Comparison of ENCODE assay signal across 9 cellular contexts in the genomic region with DNA sequence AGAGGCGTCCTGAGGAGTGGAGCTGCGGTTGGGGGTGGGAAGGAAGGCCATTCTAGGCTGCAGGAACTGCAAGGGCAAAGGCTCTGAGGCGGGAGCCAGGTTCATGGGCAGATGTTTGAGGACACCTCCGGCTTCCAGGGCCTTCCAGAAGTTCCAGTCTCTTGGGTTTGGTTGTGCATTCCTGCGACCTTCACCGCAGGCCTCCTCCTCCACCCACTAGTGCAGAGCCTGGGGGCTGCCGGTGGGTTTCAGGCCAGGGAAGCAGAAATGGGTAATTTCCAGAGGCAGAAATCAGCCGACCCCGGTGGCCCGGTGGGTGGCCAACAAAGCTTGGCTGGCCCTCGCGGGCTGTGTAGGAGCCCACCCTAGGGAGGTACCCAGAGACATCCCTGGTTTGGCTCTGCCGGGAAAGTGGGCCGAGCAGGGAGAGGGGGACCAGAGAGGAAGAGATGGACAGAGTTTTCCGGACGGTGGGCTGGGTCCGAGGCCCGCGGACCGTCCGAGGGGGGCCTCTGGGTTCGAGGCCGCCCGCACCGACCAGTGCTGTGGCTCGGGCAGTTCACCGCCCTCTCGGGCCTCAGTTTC. TPM values are rescaled to one million over a fixed set of nuclear protein-coding genes. Genes with fewer than 3 reads are reported as not detected.
DNase-seq lines count a peak whose midpoint lies in the region; ATAC-seq, FAIRE-seq and TF ChIP-seq lines count a peak whose summit lies in the region.
"Had no signal": no experiment of that assay in that cellular context is flagged by ENCODE, and none has a peak within 500 bp of the region (broad histone marks: within the 10 kb centered on the region; RNA-seq: fewer than 3 reads in every experiment).

No MANE protein-coding gene starts in this region.

- H3K36me3 ChIP-seq in IMR-90 (ENCODE audit: control insufficient read depth, insufficient read depth, low read length) (peaks cover 11% of the 10 kb centered on the region), H1 (ENCODE audit: control insufficient read depth in 2 of 4, insufficient read depth in 4 of 4, low read length in 3 of 4) (0 out of 8 replicates have a peak, but pooled peaks cover 0 to 3% (median 0%) of the 10 kb centered on the region in 4 experiments)

- peak overlapping the region; percentile 92 for H3K4ac ChIP-seq in IMR-90 (ENCODE audit: low read depth, low read length)
- H3K4ac ChIP-seq in H1 (replicated peaks; ENCODE audit: insufficient read length, low read depth, low read length), result no peak overlapping the region

- peaks cover 16 to 25% of the 10 kb centered on the region in 2 donors for H3K4me1 Mint-ChIP-seq in natural killer cell treated with Interleukin-12 subunit alpha and Interleukin-12 subunit beta and Interleukin-15 and Interleukin-18, amount 100 ng/mL, for 72 hours (ENCODE audit: low read depth in 2 of 2)

- peaks cover 15 to 53% of the 10 kb centered on the region in 2 experiments; a peak in 3 of 4 replicates for H3K79me1 ChIP-seq in IMR-90 (ENCODE audit: low read depth in 1 of 2, low read length in 2 of 2)
- no peaks in the 10 kb centered on the region for H3K79me1 ChIP-seq in H1 (ENCODE audit: low read depth, low read length)

- 0 out of 2 replicates have a peak, but pooled peaks cover 4% of the 10 kb centered on the region for H4K20me1 ChIP-seq in IMR-90 (ENCODE audit: insufficient read depth, low read length)
- H4K20me1 ChIP-seq in H1 (replicated peaks in 1 of 2; ENCODE audit: control insufficient read depth in 1 of 2, insufficient read depth in 2 of 2, low read length in 2 of 2), result no peaks in the 10 kb centered on the region

- H3K4me3 Mint-ChIP-seq in natural killer cell treated with Interleukin-12 subunit alpha and Interleukin-12 subunit beta and Interleukin-15 and Interleukin-18, amount 100 ng/mL, for 72 hours, result peak overlapping the region; percentile 30

- H3K4me2 ChIP-seq in IMR-90 (ENCODE audit: low read depth, low read length) (peak overlapping the region; percentile 45), H1 (ENCODE audit: insufficient read depth in 1 of 2, low read depth in 2 of 2, low read length in 2 of 2) (peak overlapping the region; percentile 41 to 73; a peak in 3 of 4 replicates)

- peak overlapping the region; percentile 97 for H4K8ac ChIP-seq in IMR-90 (ENCODE audit: low read depth in 2 of 2, low read length in 2 of 2)
- H4K8ac ChIP-seq in H1 (ENCODE audit: extremely low read depth, insufficient read depth, low read length), result peak overlapping the region; percentile 82; the same call in 1 of the 2 replicates

- peaks cover 15% of the 10 kb centered on the region; the same call in 1 of the 2 replicates for H3K9me1 ChIP-seq in IMR-90 (ENCODE audit: insufficient read depth, low read length)

- no TSS peak for BruUV-seq in IMR-90 (replicated peaks; lab: Mats Ljungman, UMichigan)

- H3K79me2 ChIP-seq in H1 (ENCODE audit: control insufficient read depth in 1 of 2, insufficient read depth in 2 of 2, low read length in 2 of 2), result no peaks in the 10 kb centered on the region

- H3K36me3 Mint-ChIP-seq in natural killer cell treated with Interleukin-12 subunit alpha and Interleukin-12 subunit beta and Interleukin-15 and Interleukin-18, amount 100 ng/mL, for 72 hours, result no peaks in the 10 kb centered on the region

- H2BK5ac ChIP-seq in IMR-90 (ENCODE audit: low read depth, low read length, poor library complexity, severe bottlenecking), result peak overlapping the region; percentile 84
- H2BK5ac ChIP-seq in H1 (ENCODE audit: low read depth, low read length), result peak overlapping the region; percentile 60; the same call in 1 of the 2 replicates

- H3K18ac ChIP-seq in IMR-90 (ENCODE audit: low read depth, low read length) (no peak overlapping the region; the same call in 1 of the 2 replicates), H1 (ENCODE audit: extremely low read depth, low read length) (peak overlapping the region; percentile 32)

- no peaks in the 10 kb centered on the region for H3K27me3 Mint-ChIP-seq in natural killer cell treated with Interleukin-12 subunit alpha and Interleukin-12 subunit beta and Interleukin-15 and Interleukin-18, amount 100 ng/mL, for 72 hours

- CTCF ChIA-PET in AG04449 (lab: Yijun Ruan, JAX) (no interaction called here), IMR-90 (lab: Yijun Ruan, JAX) (no interaction called here), H1 (lab: Charles Lee; ENCODE audit: partially characterized antibody) (interaction anchor here (0.6 kb wide), 1 partner anchor 157 kb away, joined by 3 read pairs; no protein-coding TSS in a partner anchor)

- H3K9me3 Mint-ChIP-seq in natural killer cell treated with Interleukin-12 subunit alpha and Interleukin-12 subunit beta and Interleukin-15 and Interleukin-18, amount 100 ng/mL, for 72 hours, result no peaks in the 10 kb centered on the region

- no peak for FAIRE-seq in H1 (lab: Jason Lieb, UNC)

- dilution Hi-C loops in IMR-90 (cut with HindIII; ENCODE audit: low sequenced_read_pairs, unreplicated experiment), result no loop called here

- no peak for TF ChIP-seq RAD21 in IMR-90 (IDR thresholded peaks at IDR 0.05; ENCODE audit: low read length)
- no peak for TF ChIP-seq RAD21 in H1 (IDR thresholded peaks at IDR 0.05 in 1 of 2, conservative IDR thresholded peaks at IDR 0.05 in 1 of 2; ENCODE audit: low read depth in 2 of 2, low read length in 2 of 2)

- H3K56ac ChIP-seq in IMR-90 (ENCODE audit: extremely low read depth, insufficient read depth, low read length) (no peak overlapping the region; the same call in 1 of the 2 replicates), H1 (replicated peaks; ENCODE audit: insufficient read length, low read depth, low read length) (no peak overlapping the region)

- H3K27ac ChIP-seq in IMR-90 (ENCODE audit: insufficient read depth, low read length) (peak overlapping the region; percentile 84), H1 (ENCODE audit: low read depth, low read length) (no peak overlapping the region)

- H3K9ac ChIP-seq in IMR-90 (ENCODE audit: low read depth, low read length), result peak overlapping the region; percentile 95
- no peak overlapping the region; a peak in 1 of 7 replicates for H3K9ac ChIP-seq in H1 (replicated peaks in 1 of 4; ENCODE audit: extremely low read depth in 1 of 4, low read depth in 3 of 4, low read length in 3 of 4)

- H3K9me3 ChIP-seq in IMR-90 (ENCODE audit: control insufficient read depth, insufficient read depth, low read length) (no peaks in the 10 kb centered on the region), H1 (ENCODE audit: insufficient read depth in 2 of 2, low read depth in 1 of 2, low read length in 1 of 2) (no peaks in the 10 kb centered on the region)

- TF ChIP-seq EP300 in H1 (IDR thresholded peaks at IDR 0.05; ENCODE audit: borderline replicate concordance in 1 of 2, low read depth in 2 of 2, low read length in 2 of 2), result no peak

- H3K4me3 ChIP-seq in AG04449 (ENCODE audit: low read depth, low read length) (peak overlapping the region; percentile 69), IMR-90 (ENCODE audit: insufficient read depth, low read depth, low read length) (peak overlapping the region; percentile 84), H1 (ENCODE audit: extremely low read depth in 1 of 4, insufficient read depth in 2 of 4, low read depth in 3 of 4, low read length in 4 of 4) (peak overlapping the region in 3 of 4 experiments; percentile 45 to 60 (median 46); a peak in 6 of 8 replicates)

- H4K91ac ChIP-seq in IMR-90 (ENCODE audit: insufficient read depth, low read depth, low read length) (peak overlapping the region; percentile 88), H1 (replicated peaks; ENCODE audit: insufficient read length, low read length) (peak overlapping the region; percentile 7)

- H2AK5ac ChIP-seq in IMR-90 (ENCODE audit: low read depth, low read length), result peak overlapping the region; percentile 56
- H2AK5ac ChIP-seq in H1 (ENCODE audit: low read depth, low read length), result no peak overlapping the region

- peaks cover 8% of the 10 kb centered on the region; the same call in 1 of the 2 replicates for H3K23me2 ChIP-seq in H1 (ENCODE audit: low read depth, low read length)

- peak overlapping the region; percentile 97 for H2AK9ac ChIP-seq in IMR-90 (replicated peaks; ENCODE audit: low read depth, low read length, poor library complexity)

- DNase-seq in AG04449 (ENCODE audit: low read depth, low spot score) (no peak), IMR-90 (no peak), H1 (ENCODE audit: low read depth in 1 of 2, low spot score in 2 of 2) (no peak), NCI-H1417 (lab: John Stamatoyannopoulos, UW) (no peak)
- DNase-seq in natural killer cell treated with Interleukin-12 subunit alpha and Interleukin-12 subunit beta and Interleukin-15 and Interleukin-18, amount 100 ng/mL, for 72 hours (ENCODE audit: low spot score), result no peak
- DNase-seq: NCI-H446 had no signal

- 28% methylated on average over 7 of the region's 28 CpGs; no CpG with 5 or more reads in 1 of the 2 experiments for WGBS in IMR-90 (ENCODE audit: extremely low coverage in 2 of 2, insufficient read length in 1 of 2), 2 experiments
- 79% methylated on average over 13 of the region's 28 CpGs; no CpG with 5 or more reads in 1 of the 2 experiments for WGBS in H1 (ENCODE audit: extremely low coverage in 1 of 2, insufficient coverage in 1 of 2, insufficient read length in 1 of 2, insufficient replicate concordance in 2 of 2, low coverage in 1 of 2, low lambda C conversion rate in 2 of 2, missing lambda C conversion rate in 1 of 2), 2 experiments

- H2AFZ ChIP-seq in IMR-90 (replicated peaks; ENCODE audit: low read length, poor library complexity) (peak overlapping the region; percentile 95), H1 (ENCODE audit: low read length) (no peak overlapping the region)

- H2BK20ac ChIP-seq in IMR-90 (ENCODE audit: low read depth, low read length) (no peak overlapping the region), H1 (ENCODE audit: low read length) (no peak overlapping the region)

- intact Hi-C loops in IMR-90 (cut with micrococcal nuclease), result no loop called here

- TF ChIP-seq CTCF in AG04449 (IDR thresholded peaks at IDR 0.05; ENCODE audit: insufficient read depth, low read length, missing control alignments) (no peak), IMR-90 (conservative IDR thresholded peaks at IDR 0.05; ENCODE audit: low read depth, low read length) (no peak), H1 (IDR thresholded peaks at IDR 0.05; ENCODE audit: control extremely low read depth in 1 of 3, insufficient read depth in 1 of 3, low read depth in 1 of 3, low read length in 3 of 3) (no peak)

- H3K23ac ChIP-seq in IMR-90 (ENCODE audit: low read depth, low read length) (peak overlapping the region; percentile 17; the same call in 1 of the 2 replicates), H1 (ENCODE audit: insufficient read length) (no peak overlapping the region)

- in situ Hi-C loops in IMR-90 (cut with MboI; ENCODE audit: low sequenced_read_pairs), result no loop called here

- ATAC-seq in IMR-90 (ENCODE audit: low read depth), result no peak
- ATAC-seq in natural killer cell treated with Interleukin-12 subunit alpha and Interleukin-12 subunit beta and Interleukin-15 and Interleukin-18, amount 100 ng/mL, for 72 hours, result no peak
- ATAC-seq in GM19023 (IDR thresholded peaks at IDR 0.05; ENCODE audit: unreplicated experiment), result no peak
- ATAC-seq in HG02884 (IDR thresholded peaks at IDR 0.05; ENCODE audit: unreplicated experiment), result no peak
- no peak for ATAC-seq in activated CD4-positive, CD25-positive, alpha-beta regulatory T cell treated with anti-CD3 and anti-CD28 coated beads, Interleukin-2, amount 50 U/mL, for 24 hours

- TF ChIP-seq POLR2A in IMR-90 (IDR thresholded peaks at IDR 0.05; ENCODE audit: low read depth, low read length) (no peak), H1 (IDR thresholded peaks at IDR 0.05; ENCODE audit: control extremely low read depth in 1 of 2, low read depth in 2 of 2, low read length in 2 of 2) (no peak)

- H2BK120ac ChIP-seq in IMR-90 (ENCODE audit: low read depth, low read length) (peak overlapping the region; percentile 36; the same call in 1 of the 2 replicates), H1 (replicated peaks; ENCODE audit: low read depth, low read length) (no peak overlapping the region)

- H3K4me1 ChIP-seq in IMR-90 (ENCODE audit: control insufficient read depth, insufficient read depth, low read length) (peaks cover 14% of the 10 kb centered on the region), H1 (replicated peaks in 1 of 4; ENCODE audit: control insufficient read depth in 3 of 4, insufficient read depth in 4 of 4, low read length in 3 of 4) (peaks cover 2 to 24% (median 11%) of the 10 kb centered on the region in 4 experiments)

- POLR2A ChIA-PET in AG04449 (lab: Yijun Ruan, JAX) (no interaction called here), IMR-90 (lab: Charles Lee; ENCODE audit: unreplicated experiment) (no interaction called here), H1 (lab: Charles Lee; ENCODE audit: partially characterized antibody) (interaction anchor here (8.9 kb wide), 1 partner anchor 17 kb away, joined by 94 read pairs; the partner anchor contains the start of gene NDUFA6)

- H3K27me3 ChIP-seq in IMR-90 (ENCODE audit: control insufficient read depth, insufficient read depth, low read length), result no peaks in the 10 kb centered on the region
- H3K27me3 ChIP-seq in H1 (replicated peaks in 1 of 4; ENCODE audit: control insufficient read depth in 3 of 4, extremely low read depth in 1 of 4, insufficient read depth in 3 of 4, low read length in 3 of 4), result peaks cover 0 to 9% (median 4%) of the 10 kb centered on the region in 4 experiments; a peak in 2 of 7 replicates

- H3K27ac Mint-ChIP-seq in natural killer cell treated with Interleukin-12 subunit alpha and Interleukin-12 subunit beta and Interleukin-15 and Interleukin-18, amount 100 ng/mL, for 72 hours, result peak overlapping the region; percentile 43 to 86

- peak overlapping the region; percentile 96 for H4K5ac ChIP-seq in IMR-90 (ENCODE audit: low read depth, low read length)
- H4K5ac ChIP-seq in H1 (ENCODE audit: insufficient read length, low read depth, low read length), result no peak overlapping the region

- H3K14ac ChIP-seq in IMR-90 (replicated peaks; ENCODE audit: low read depth, low read length) (peak overlapping the region; percentile 91; the same call in 1 of the 2 replicates), H1 (ENCODE audit: insufficient read length) (no peak overlapping the region)

- H2BK15ac ChIP-seq in IMR-90 (ENCODE audit: low read depth, low read length), result no peak overlapping the region
- no peak overlapping the region for H2BK15ac ChIP-seq in H1 (ENCODE audit: low read length)

- H2BK12ac ChIP-seq in H1 (ENCODE audit: low read depth, low read length), result no peak overlapping the region

RNA-seq across cellular contexts. Expression of gene PHETA2, which starts 0.4 kb away (rescaled TPM):
- 6.1 and 6.5 TPM in 2 replicates for total RNA-seq in IMR-90 (2012; rRNA removed)
- polyA plus RNA-seq in IMR-90 (2012; rRNA removed) (10.0 and 10.9 TPM in 2 replicates), H1 (2011; rRNA removed) (7.6 and 8.4 TPM in 2 replicates)
- polyA plus RNA-seq in IMR-90 (2012; cell fraction: cytosol; rRNA removed), result 8.8 and 10.2 TPM in 2 replicates
- 16.5 and 17.8 TPM in 2 replicates for polyA plus RNA-seq in IMR-90 (2012; cell fraction: nucleus; rRNA removed; ENCODE audit: low replicate concordance)
- 7.4 and 8.0 TPM in 2 replicates for total RNA-seq in H1 (2021; fragmentation: NEBNext Ultra II Directional; extraction: Animal tissue kit (Norgen Biotek cat#: 25700))
- 9.3 TPM for polyA plus RNA-seq in H1 (2011; cell fraction: cytosol; rRNA removed)
- polyA plus RNA-seq in H1 (2011; cell fraction: nucleus; rRNA removed), result 9.5 TPM
- 6.3 to 9.1 TPM (median 8.2 TPM) in 4 replicates for polyA plus RNA-seq in H1 (2012, experiment 1 of 2)
- polyA plus RNA-seq in H1 (2012, experiment 2 of 2), result 10.9 TPM
- 3.1 TPM for polyA plus RNA-seq in H1 (2013, experiment 1 of 2)
- 3.5 TPM for polyA plus RNA-seq in H1 (2013, experiment 2 of 2)
- polyA minus RNA-seq in H1 (2011; rRNA and poly(A)+ RNA removed), result 3.6 and 4.8 TPM in 2 replicates
- polyA minus RNA-seq in H1 (2011; cell fraction: cytosol; rRNA and poly(A)+ RNA removed), result 3.1 TPM
- 5.3 TPM for polyA minus RNA-seq in H1 (2011; cell fraction: nucleus; rRNA and poly(A)+ RNA removed)
- 1 to 10 TPM; 1.5 TPM for total RNA-seq in natural killer cell treated with Interleukin-12 subunit alpha and Interleukin-12 subunit beta and Interleukin-15 and Interleukin-18, amount 100 ng/mL, for 72 hours

RNA-seq across cellular contexts. Expression of gene NAGA, which starts 3.0 kb away (rescaled TPM):
- total RNA-seq in IMR-90 (2012; rRNA removed), result 34.4 and 44.8 TPM in 2 replicates
- polyA plus RNA-seq in IMR-90 (2012; rRNA removed) (34.3 and 38.6 TPM in 2 replicates), H1 (2011; rRNA removed) (30.7 and 39.5 TPM in 2 replicates)
- 21.6 and 37.4 TPM in 2 replicates for polyA plus RNA-seq in IMR-90 (2012; cell fraction: cytosol; rRNA removed)
- polyA plus RNA-seq in IMR-90 (2012; cell fraction: nucleus; rRNA removed; ENCODE audit: low replicate concordance), result 13.4 and 23.8 TPM in 2 replicates
- total RNA-seq in H1 (2021; fragmentation: NEBNext Ultra II Directional; extraction: Animal tissue kit (Norgen Biotek cat#: 25700)), result 14.7 and 14.8 TPM in 2 replicates
- polyA plus RNA-seq in H1 (2011; cell fraction: cytosol; rRNA removed), result 30.8 TPM
- polyA plus RNA-seq in H1 (2011; cell fraction: nucleus; rRNA removed), result 40.3 TPM
- 17.1 to 23.7 TPM (median 19.8 TPM) in 4 replicates for polyA plus RNA-seq in H1 (2012, experiment 1 of 2)
- polyA plus RNA-seq in H1 (2012, experiment 2 of 2), result 18.9 TPM
- polyA plus RNA-seq in H1 (2013, experiment 1 of 2), result 20.2 TPM
- 20.8 TPM for polyA plus RNA-seq in H1 (2013, experiment 2 of 2)
- 35.3 and 40.0 TPM in 2 replicates for polyA minus RNA-seq in H1 (2011; rRNA and poly(A)+ RNA removed)
- 18.3 TPM for polyA minus RNA-seq in H1 (2011; cell fraction: cytosol; rRNA and poly(A)+ RNA removed)
- polyA minus RNA-seq in H1 (2011; cell fraction: nucleus; rRNA and poly(A)+ RNA removed), result 14.3 TPM
- total RNA-seq in natural killer cell treated with Interleukin-12 subunit alpha and Interleukin-12 subunit beta and Interleukin-15 and Interleukin-18, amount 100 ng/mL, for 72 hours, result 10 to 100 TPM; 22.6 to 24.2 TPM

RNA-seq across cellular contexts. Expression of gene SMDT1, which starts 5.8 kb away (rescaled TPM):
- total RNA-seq in IMR-90 (2012; rRNA removed), result 2.3 and 2.5 TPM in 2 replicates
- 15.0 and 15.7 TPM in 2 replicates for polyA plus RNA-seq in IMR-90 (2012; rRNA removed)
- polyA plus RNA-seq in IMR-90 (2012; cell fraction: cytosol; rRNA removed), result 36.6 and 66.3 TPM in 2 replicates
- 14.4 and 15.5 TPM in 2 replicates for polyA plus RNA-seq in IMR-90 (2012; cell fraction: nucleus; rRNA removed; ENCODE audit: low replicate concordance)
- 35.6 and 36.0 TPM in 2 replicates for total RNA-seq in H1 (2021; fragmentation: NEBNext Ultra II Directional; extraction: Animal tissue kit (Norgen Biotek cat#: 25700))
- 34.9 and 40.7 TPM in 2 replicates for polyA plus RNA-seq in H1 (2011; rRNA removed)
- polyA plus RNA-seq in H1 (2011; cell fraction: cytosol; rRNA removed), result 24.5 TPM
- polyA plus RNA-seq in H1 (2011; cell fraction: nucleus; rRNA removed), result 19.7 TPM
- polyA plus RNA-seq in H1 (2012, experiment 1 of 2), result 36.3 to 59.7 TPM (median 47.1 TPM) in 4 replicates
- 15.3 TPM for polyA plus RNA-seq in H1 (2012, experiment 2 of 2)
- polyA plus RNA-seq in H1 (2013, experiment 1 of 2), result 21.7 TPM
- 22.2 TPM for polyA plus RNA-seq in H1 (2013, experiment 2 of 2)
- 2.6 and 5.5 TPM in 2 replicates for polyA minus RNA-seq in H1 (2011; rRNA and poly(A)+ RNA removed)
- polyA minus RNA-seq in H1 (2011; cell fraction: cytosol; rRNA and poly(A)+ RNA removed), result 3.0 TPM
- polyA minus RNA-seq in H1 (2011; cell fraction: nucleus; rRNA and poly(A)+ RNA removed), result 10.3 TPM
- total RNA-seq in natural killer cell treated with Interleukin-12 subunit alpha and Interleukin-12 subunit beta and Interleukin-15 and Interleukin-18, amount 100 ng/mL, for 72 hours, result 10 to 100 TPM; 41.6 to 77.5 TPM

RNA-seq across cellular contexts. Expression of gene NDUFA6, which starts 16.9 kb away (rescaled TPM):
- total RNA-seq in IMR-90 (2012; rRNA removed), result 48.8 and 92.2 TPM in 2 replicates
- polyA plus RNA-seq in IMR-90 (2012; rRNA removed) (81.4 and 89.0 TPM in 2 replicates), H1 (2011; rRNA removed) (60.1 and 76.2 TPM in 2 replicates)
- polyA plus RNA-seq in IMR-90 (2012; cell fraction: cytosol; rRNA removed), result 53.5 and 88.0 TPM in 2 replicates
- 10.8 and 36.2 TPM in 2 replicates for polyA plus RNA-seq in IMR-90 (2012; cell fraction: nucleus; rRNA removed; ENCODE audit: low replicate concordance)
- 99.5 and 105 TPM in 2 replicates for total RNA-seq in H1 (2021; fragmentation: NEBNext Ultra II Directional; extraction: Animal tissue kit (Norgen Biotek cat#: 25700))
- polyA plus RNA-seq in H1 (2011; cell fraction: cytosol; rRNA removed), result 106 TPM
- polyA plus RNA-seq in H1 (2011; cell fraction: nucleus; rRNA removed), result 45.7 TPM
- polyA plus RNA-seq in H1 (2012, experiment 1 of 2), result 119 to 140 TPM (median 130 TPM) in 4 replicates
- 88.8 TPM for polyA plus RNA-seq in H1 (2012, experiment 2 of 2)
- polyA plus RNA-seq in H1 (2013, experiment 1 of 2), result 130 TPM
- polyA plus RNA-seq in H1 (2013, experiment 2 of 2), result 129 TPM
- 15.0 and 17.8 TPM in 2 replicates for polyA minus RNA-seq in H1 (2011; rRNA and poly(A)+ RNA removed)
- 25.5 TPM for polyA minus RNA-seq in H1 (2011; cell fraction: cytosol; rRNA and poly(A)+ RNA removed)
- polyA minus RNA-seq in H1 (2011; cell fraction: nucleus; rRNA and poly(A)+ RNA removed), result 15.1 TPM
- total RNA-seq in natural killer cell treated with Interleukin-12 subunit alpha and Interleukin-12 subunit beta and Interleukin-15 and Interleukin-18, amount 100 ng/mL, for 72 hours, result 10 to 100 TPM; 47.8 to 99.5 TPM

RNA-seq across cellular contexts. Expression of gene CYP2D6, which starts 57.0 kb away (rescaled TPM):
- under 0.01 TPM in 2 replicates for total RNA-seq in IMR-90 (2012; rRNA removed)
- polyA plus RNA-seq in IMR-90 (2012; rRNA removed) (0.24 TPM in 2 replicates), H1 (2011; rRNA removed) (1.7 TPM in 2 replicates)
- 0.07 TPM in 1 of 2 replicates, not detected in the other for polyA plus RNA-seq in IMR-90 (2012; cell fraction: cytosol; rRNA removed)
- 4.5 and 8.7 TPM in 2 replicates for polyA plus RNA-seq in IMR-90 (2012; cell fraction: nucleus; rRNA removed; ENCODE audit: low replicate concordance)
- 0.77 and 0.93 TPM in 2 replicates for total RNA-seq in H1 (2021; fragmentation: NEBNext Ultra II Directional; extraction: Animal tissue kit (Norgen Biotek cat#: 25700))
- polyA plus RNA-seq in H1 (2011; cell fraction: cytosol; rRNA removed), result 1.3 TPM
- 7.8 TPM for polyA plus RNA-seq in H1 (2011; cell fraction: nucleus; rRNA removed)
- 1.2 to 2.4 TPM (median 1.5 TPM) in 4 replicates for polyA plus RNA-seq in H1 (2012, experiment 1 of 2)
- polyA plus RNA-seq in H1 (2012, experiment 2 of 2), result 0.47 TPM
- polyA plus RNA-seq in H1 (2013, experiment 1 of 2), result 0.61 TPM
- polyA plus RNA-seq in H1 (2013, experiment 2 of 2), result 0.46 TPM
- 0.46 and 0.79 TPM in 2 replicates for polyA minus RNA-seq in H1 (2011; rRNA and poly(A)+ RNA removed)
- not detected for polyA minus RNA-seq in H1 (2011; cell fraction: cytosol; rRNA and poly(A)+ RNA removed)
- 1.4 TPM for polyA minus RNA-seq in H1 (2011; cell fraction: nucleus; rRNA and poly(A)+ RNA removed)
- 1 to 10 TPM; 1.7 to 6.1 TPM for total RNA-seq in natural killer cell treated with Interleukin-12 subunit alpha and Interleukin-12 subunit beta and Interleukin-15 and Interleukin-18, amount 100 ng/mL, for 72 hours

Comparison
In these comparisons a context has a peak if more than half of its experiments do, and no peak if none do; other contexts are left out.
1. RNA of gene SMDT1, which starts 5.8 kb away (total RNA-seq): 41.6 to 77.5 TPM in natural killer cell treated with Interleukin-12 subunit alpha and Interleukin-12 subunit beta and Interleukin-15 and Interleukin-18, amount 100 ng/mL, for 72 hours and 35.6 to 36.0 TPM in H1; 2.3 to 2.5 TPM in IMR-90; every median in the first group is over 10 times any median in the second.
2. Peak in every context shown above with its lines, with median percentiles within 50 percentile points of each other: H3K4me3 ChIP-seq.